Comparison of ENCODE assay signal across 1 cellular context in genomic region chr17:55458287-55458900, GRCh38.
A peak's percentile ranks its signal among the peaks of the same experiment; 100 is the strongest.
TF ChIP-seq lines count a peak whose summit lies in the region.

No MANE protein-coding gene starts in this region.

TF ChIP-seq in K562, 482 proteins besides CTCF, POLR2A, EP300 and RAD21:
- no peak for TF ChIP-seq MAZ (CRISPR knock-in tag; conservative IDR thresholded peaks at IDR 0.05 in 1 of 2, IDR thresholded peaks at IDR 0.05 in 1 of 2)
- peak; percentile 69 for TF ChIP-seq ZBTB5 (IDR thresholded peaks at IDR 0.05)
- no peak for TF ChIP-seq ZNF696 (CRISPR knock-in tag; conservative IDR thresholded peaks at IDR 0.05)
- peak; percentile 77; the same call in 1 of the 2 replicates for TF ChIP-seq CC2D1A (IDR thresholded peaks at IDR 0.05)
